18 cellular contexts compared by ENCODE assay signal in the genomic region with DNA sequence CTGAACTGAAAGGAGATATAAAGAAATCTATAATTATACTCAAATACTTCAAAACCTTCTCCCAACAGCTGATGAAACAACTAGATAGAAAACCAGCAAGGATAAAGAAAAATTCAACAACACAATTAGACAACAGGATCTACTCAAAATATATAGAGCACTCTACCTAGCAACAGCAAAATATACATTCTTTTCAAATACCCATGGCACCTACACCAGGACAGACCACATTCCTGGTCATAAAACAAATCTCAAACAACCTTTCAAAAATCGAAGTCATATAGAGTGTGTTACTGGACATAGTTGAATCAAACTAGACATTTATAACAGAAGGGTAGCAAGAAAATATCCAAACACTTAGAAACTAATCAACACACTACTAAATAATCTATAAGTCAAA. TPM values are rescaled to one million over a fixed set of nuclear protein-coding genes. Genes with fewer than 3 reads are reported as not detected.
DNase-seq lines count a peak whose midpoint lies in the region; ATAC-seq and TF ChIP-seq lines count a peak whose summit lies in the region.
"Had no signal": no experiment of that assay in that cellular context is flagged by ENCODE, and none has a peak within 500 bp of the region (broad histone marks: within the 10 kb centered on the region; RNA-seq: fewer than 3 reads in every experiment).

No MANE protein-coding gene starts in this region.

- H3K36me3 Mint-ChIP-seq in activated CD4-positive, alpha-beta memory T cell treated with anti-CD3 and anti-CD28 coated beads, Interleukin-2, amount 10 ng/mL, durations not matched to agents 7 days and 5 days (ENCODE audit: low read depth) = peaks cover 33% of the 10 kb centered on the region
- H3K36me3 Mint-ChIP-seq in activated CD4-positive, alpha-beta memory T cell treated with anti-CD3 and anti-CD28 coated beads for 36 hours = peaks cover 13% of the 10 kb centered on the region
- H3K36me3 Mint-ChIP-seq in CD14-positive monocyte (peaks cover 30 to 69% of the 10 kb centered on the region in 2 donors), mesothelial cell of epicardium (peaks cover 56% of the 10 kb centered on the region)

- intact Hi-C loops in activated CD4-positive, alpha-beta memory T cell treated with anti-CD3 and anti-CD28 coated beads for 36 hours (cut with micrococcal nuclease) = no loop called here
- intact Hi-C loops in CD14-positive monocyte (cut with micrococcal nuclease) = no loop called here

- CTCF ChIA-PET in activated CD4-positive, alpha-beta memory T cell treated with anti-CD3 and anti-CD28 coated beads, Interleukin-2, amount 10 ng/mL, durations not matched to agents 7 days and 5 days (lab: Charles Lee) = no interaction called here
- CTCF ChIA-PET in activated CD4-positive, alpha-beta memory T cell treated with anti-CD3 and anti-CD28 coated beads for 36 hours (lab: Charles Lee) = no interaction called here

- ATAC-seq in GM21786 (IDR thresholded peaks at IDR 0.05; ENCODE audit: unreplicated experiment) = no peak
- ATAC-seq: CD8-positive, alpha-beta T cell; GM23338; HCT116 had no signal

- H3K27ac Mint-ChIP-seq in activated CD4-positive, alpha-beta memory T cell treated with anti-CD3 and anti-CD28 coated beads, Interleukin-2, amount 10 ng/mL, durations not matched to agents 7 days and 5 days = peak overlapping the region; percentile 24
- H3K27ac Mint-ChIP-seq in activated CD4-positive, alpha-beta memory T cell treated with anti-CD3 and anti-CD28 coated beads for 36 hours = no peak overlapping the region
- H3K27ac Mint-ChIP-seq in CD14-positive monocyte (peak overlapping the region in 4 of 7 donors; percentile 6 to 73 (median 22)), mesothelial cell of epicardium (peak overlapping the region; percentile 3)
- H3K27ac Mint-ChIP-seq: CD4-positive, CD25-positive, alpha-beta regulatory T cell; CD8-positive, alpha-beta T cell; GM23338 had no signal

- no peaks in the 10 kb centered on the region for H3K27me3 Mint-ChIP-seq in activated CD4-positive, alpha-beta memory T cell treated with anti-CD3 and anti-CD28 coated beads, Interleukin-2, amount 10 ng/mL, durations not matched to agents 7 days and 5 days
- H3K27me3 Mint-ChIP-seq in activated CD4-positive, alpha-beta memory T cell treated with anti-CD3 and anti-CD28 coated beads for 36 hours = no peaks in the 10 kb centered on the region
- no peaks in the 10 kb centered on the region for H3K27me3 Mint-ChIP-seq in CD14-positive monocyte (ENCODE audit: low read depth in 3 of 3)
- H3K27me3 Mint-ChIP-seq in mesothelial cell of epicardium (ENCODE audit: low read depth) = no peaks in the 10 kb centered on the region
- H3K27me3 Mint-ChIP-seq: CD4-positive, CD25-positive, alpha-beta regulatory T cell had no signal

- no peak overlapping the region for H3K4me3 Mint-ChIP-seq in activated CD4-positive, alpha-beta memory T cell treated with anti-CD3 and anti-CD28 coated beads, Interleukin-2, amount 10 ng/mL, durations not matched to agents 7 days and 5 days
- H3K4me3 Mint-ChIP-seq in activated CD4-positive, alpha-beta memory T cell treated with anti-CD3 and anti-CD28 coated beads for 36 hours = no peak overlapping the region
- H3K4me3 Mint-ChIP-seq in CD14-positive monocyte (no peak overlapping the region), mesothelial cell of epicardium (no peak overlapping the region)
- H3K4me3 Mint-ChIP-seq: CD4-positive, CD25-positive, alpha-beta regulatory T cell; CD8-positive, alpha-beta T cell; GM23338; H9 had no signal

- DNase-seq in activated CD4-positive, alpha-beta memory T cell treated with anti-CD3 and anti-CD28 coated beads, Interleukin-2, amount 10 ng/mL, durations not matched to agents 7 days and 5 days = no peak
- DNase-seq in activated CD4-positive, alpha-beta memory T cell treated with anti-CD3 and anti-CD28 coated beads for 36 hours = no peak
- no peak for DNase-seq in CD14-positive monocyte (ENCODE audit: low spot score)
- no peak for DNase-seq in mesothelial cell of epicardium (ENCODE audit: low spot score in 2 of 2, unreplicated experiment in 2 of 2)
- DNase-seq in SIG-M5 treated with dmso at 0.1 percent for 504 hours (lab: John Stamatoyannopoulos, UW; ENCODE audit: unreplicated experiment) = no peak
- DNase-seq in SK-N-DZ (ENCODE audit: low spot score) = no peak
- DNase-seq: ACHN; AML-193; BE2C; Caco-2; CD4-positive, CD25-positive, alpha-beta regulatory T cell; CD8-positive, alpha-beta T cell; DMS153; DND-41; H9 had no signal

- no peak for TF ChIP-seq CTCF in CD14-positive monocyte (IDR thresholded peaks at IDR 0.05)
- no peak for TF ChIP-seq CTCF in mesothelial cell of epicardium (IDR thresholded peaks at IDR 0.05; ENCODE audit: unreplicated experiment)

- peaks cover 4% of the 10 kb centered on the region for H3K4me1 Mint-ChIP-seq in activated CD4-positive, alpha-beta memory T cell treated with anti-CD3 and anti-CD28 coated beads, Interleukin-2, amount 10 ng/mL, durations not matched to agents 7 days and 5 days
- peaks cover 19% of the 10 kb centered on the region for H3K4me1 Mint-ChIP-seq in activated CD4-positive, alpha-beta memory T cell treated with anti-CD3 and anti-CD28 coated beads for 36 hours (ENCODE audit: low read depth)
- H3K4me1 Mint-ChIP-seq in CD14-positive monocyte = peaks cover 26% of the 10 kb centered on the region
- peaks cover 5% of the 10 kb centered on the region for H3K4me1 Mint-ChIP-seq in mesothelial cell of epicardium

- POLR2A ChIA-PET in activated CD4-positive, alpha-beta memory T cell treated with anti-CD3 and anti-CD28 coated beads, Interleukin-2, amount 10 ng/mL, durations not matched to agents 7 days and 5 days (lab: Charles Lee) = no interaction called here
- POLR2A ChIA-PET in activated CD4-positive, alpha-beta memory T cell treated with anti-CD3 and anti-CD28 coated beads for 36 hours (lab: Charles Lee) = no interaction called here

- no peaks in the 10 kb centered on the region for H3K9me3 Mint-ChIP-seq in activated CD4-positive, alpha-beta memory T cell treated with anti-CD3 and anti-CD28 coated beads, Interleukin-2, amount 10 ng/mL, durations not matched to agents 7 days and 5 days
- no peaks in the 10 kb centered on the region for H3K9me3 Mint-ChIP-seq in activated CD4-positive, alpha-beta memory T cell treated with anti-CD3 and anti-CD28 coated beads for 36 hours
- H3K9me3 Mint-ChIP-seq in CD14-positive monocyte = no peaks in the 10 kb centered on the region
- peaks cover 33% of the 10 kb centered on the region for H3K9me3 Mint-ChIP-seq in mesothelial cell of epicardium
- H3K9me3 Mint-ChIP-seq: CD8-positive, alpha-beta T cell; GM23338 had no signal

RNA-seq across cellular contexts. Expression of gene RNF24, which starts 43.2 kb away (rescaled TPM):
- 10 to 100 TPM; 15.9 to 18.8 TPM for total RNA-seq in activated CD4-positive, alpha-beta memory T cell treated with anti-CD3 and anti-CD28 coated beads, Interleukin-2, amount 10 ng/mL, durations not matched to agents 7 days and 5 days
- 10 to 100 TPM in 1 of 2 experiments, 1 to 10 TPM in 1; 9.9 to 11.6 TPM for total RNA-seq in activated CD4-positive, alpha-beta memory T cell treated with anti-CD3 and anti-CD28 coated beads for 36 hours
- polyA plus RNA-seq in CD14-positive monocyte = 10 to 100 TPM; 18.6 to 36.2 TPM
- 45.5 to 50.6 TPM (median 47.0 TPM) in 3 replicates for total RNA-seq in mesothelial cell of epicardium
- 8.9 and 11.3 TPM in 2 replicates for polyA plus RNA-seq in SK-N-DZ (2014; cell fraction: cytosol; rRNA removed)
- polyA plus RNA-seq in SK-N-DZ (2014; cell fraction: nucleus; rRNA removed) = 6.5 and 9.8 TPM in 2 replicates
